Comparison of ENCODE assay signal across 9 cellular contexts in genomic region chr2:18149660-18150246, GRCh38.
DNase-seq lines count a peak whose midpoint lies in the region; ATAC-seq lines count a peak whose summit lies in the region.
"Had no signal": no experiment of that assay in that cellular context is flagged by ENCODE, and none has a peak within 500 bp of the region (broad histone marks: within the 10 kb centered on the region; RNA-seq: fewer than 3 reads in every experiment).

No MANE protein-coding gene starts in this region.

- H3K4me3 Mint-ChIP-seq in effector memory CD8-positive, alpha-beta T cell: no peak overlapping the region
- H3K4me3 Mint-ChIP-seq: activated naive CD8-positive, alpha-beta T cell treated with anti-CD3 and anti-CD28 coated beads, Interleukin-2, amount 10 ng/mL, durations not matched to agents 7 days and 5 days had no signal

- H3K27me3 Mint-ChIP-seq in effector memory CD8-positive, alpha-beta T cell: peaks cover 0 to 10% of the 10 kb centered on the region in 2 donors
- H3K27me3 Mint-ChIP-seq: activated naive CD8-positive, alpha-beta T cell treated with anti-CD3 and anti-CD28 coated beads, Interleukin-2, amount 10 ng/mL, durations not matched to agents 7 days and 5 days had no signal

- peaks cover 2 to 7% of the 10 kb centered on the region in 2 donors for H3K9me3 Mint-ChIP-seq in effector memory CD8-positive, alpha-beta T cell
- H3K9me3 Mint-ChIP-seq: activated naive CD8-positive, alpha-beta T cell treated with anti-CD3 and anti-CD28 coated beads, Interleukin-2, amount 10 ng/mL, durations not matched to agents 7 days and 5 days had no signal

- H3K4me1 Mint-ChIP-seq in effector memory CD8-positive, alpha-beta T cell (ENCODE audit: low read depth in 2 of 2): no peaks in the 10 kb centered on the region
- H3K4me1 Mint-ChIP-seq: activated naive CD8-positive, alpha-beta T cell treated with anti-CD3 and anti-CD28 coated beads, Interleukin-2, amount 10 ng/mL, durations not matched to agents 7 days and 5 days had no signal

- H3K36me3 Mint-ChIP-seq in effector memory CD8-positive, alpha-beta T cell (ENCODE audit: insufficient read depth): no peaks in the 10 kb centered on the region
- H3K36me3 Mint-ChIP-seq: activated naive CD8-positive, alpha-beta T cell treated with anti-CD3 and anti-CD28 coated beads, Interleukin-2, amount 10 ng/mL, durations not matched to agents 7 days and 5 days had no signal

- ATAC-seq in HG03095 (IDR thresholded peaks at IDR 0.05; ENCODE audit: unreplicated experiment) (peak; percentile 64), HG03135 (IDR thresholded peaks at IDR 0.05; ENCODE audit: unreplicated experiment) (no peak)
- no peak for ATAC-seq in effector memory CD8-positive, alpha-beta T cell (replicated peaks)

- DNase-seq in NCI-H146 (lab: John Stamatoyannopoulos, UW) (peak; percentile 18), NCI-H146 treated with DMSO at 0.1 percent for 48 hours (lab: John Stamatoyannopoulos, UW; ENCODE audit: unreplicated experiment) (no peak), NCI-H460 (ENCODE audit: extremely low read depth, low read depth) (peak; percentile 36), T47D (ENCODE audit: low read depth in 1 of 2, low spot score in 1 of 2) (peak; percentile 11 to 58), medulla oblongata (ENCODE audit: extremely low spot score) (peak; percentile 65)
- DNase-seq in effector memory CD8-positive, alpha-beta T cell: no peak
- DNase-seq: activated naive CD8-positive, alpha-beta T cell treated with anti-CD3 and anti-CD28 coated beads, Interleukin-2, amount 10 ng/mL, durations not matched to agents 7 days and 5 days had no signal

- in situ Hi-C loops in T47D (cut with HindIII; ENCODE audit: low pct_unique_long_range_greater_than_20kb, low sequenced_read_pairs): no loop called here

- no peak overlapping the region for H3K27ac Mint-ChIP-seq in effector memory CD8-positive, alpha-beta T cell
- H3K27ac Mint-ChIP-seq: activated naive CD8-positive, alpha-beta T cell treated with anti-CD3 and anti-CD28 coated beads, Interleukin-2, amount 10 ng/mL, durations not matched to agents 7 days and 5 days had no signal

Comparison
In these comparisons a context has a peak if more than half of its experiments do, and no peak if none do; other contexts are left out.
1. DNase-seq: peak in NCI-H146 (single experiment), NCI-H460 (single experiment), T47D (2 of 2) and medulla oblongata (single experiment); none in NCI-H146 treated with DMSO at 0.1 percent for 48 hours (single experiment) and effector memory CD8-positive, alpha-beta T cell (0 of 3).